8 cellular contexts compared by ENCODE assay signal in the genomic region with DNA sequence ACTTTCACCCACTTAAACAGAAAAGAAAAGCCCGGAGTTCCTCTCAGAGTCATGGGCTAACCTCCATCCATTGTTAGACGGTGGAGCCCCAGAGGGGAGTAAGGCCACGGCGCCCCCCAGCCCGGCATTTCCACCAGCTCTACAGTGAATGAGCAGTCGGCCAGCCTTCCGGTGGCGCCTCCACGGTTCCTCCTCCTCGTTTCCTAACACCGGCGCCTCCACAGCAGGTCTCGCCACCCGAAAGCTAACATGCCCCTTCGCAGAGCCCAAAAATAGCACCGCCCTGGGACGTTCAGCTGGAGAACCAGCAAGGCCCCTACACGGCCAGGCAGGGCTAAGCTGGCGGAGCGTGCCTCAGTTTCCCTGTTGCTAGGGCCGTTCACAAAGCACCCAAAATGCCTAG. TPM values are rescaled to one million over a fixed set of nuclear protein-coding genes. Genes with fewer than 3 reads are reported as not detected.
DNase-seq lines count a peak whose midpoint lies in the region; FAIRE-seq and TF ChIP-seq lines count a peak whose summit lies in the region.

No MANE protein-coding gene starts in this region.

- TF ChIP-seq CTCF in osteoblast (IDR thresholded peaks at IDR 0.05; ENCODE audit: extremely low read depth, low read depth, low read length) (no peak), uterus (IDR thresholded peaks at IDR 0.05) (no peak)

- intact Hi-C loops in uterus (cut with DNase I; ENCODE audit: low total_unique reads): no loop called here

- FAIRE-seq in H54 (lab: Jason Lieb, UNC): no peak

- DNase-seq in NCI-H1417 (lab: John Stamatoyannopoulos, UW) (peak in 2 of 3 experiments; percentile 50 to 54), NCI-H1417 treated with DMSO at 0.1 percent for 48 hours (lab: John Stamatoyannopoulos, UW) (no peak), RPMI8226 (peak; percentile 60), globus pallidus (ENCODE audit: low spot score) (peak; percentile 25), osteoblast (ENCODE audit: insufficient read length, low spot score, missing footprints) (peak; percentile 84), uterus (peak; percentile 36 to 39), H54 (ENCODE audit: insufficient read length, low spot score) (no peak)
- DNase-seq in activated naive CD4-positive, alpha-beta T cell treated with Interleukin-2 at 50 U/mL for 16 hours: peak; percentile 44

- H3K27ac ChIP-seq in osteoblast (ENCODE audit: low read depth, low read length): peak overlapping the region; percentile 43
- peak overlapping the region; percentile 57 to 67 for H3K27ac ChIP-seq in uterus

- H2AFZ ChIP-seq in osteoblast (ENCODE audit: low read length): peak overlapping the region; percentile 90

- H3K79me2 ChIP-seq in osteoblast (ENCODE audit: insufficient read depth, low read length): peaks cover 18% of the 10 kb centered on the region

- H3K9me3 ChIP-seq in osteoblast (ENCODE audit: low read depth, low read length) (no peaks in the 10 kb centered on the region), uterus (no peaks in the 10 kb centered on the region)

- TF ChIP-seq POLR2A in uterus (IDR thresholded peaks at IDR 0.05) (no peak), H54 (IDR thresholded peaks at IDR 0.05; ENCODE audit: low read depth, low read length) (no peak)

- H3K4me3 ChIP-seq in osteoblast (ENCODE audit: insufficient read depth, low read length): peak overlapping the region; percentile 89
- H3K4me3 ChIP-seq in uterus: peak overlapping the region; percentile 63 to 74

- peaks cover 3% of the 10 kb centered on the region for H4K20me1 ChIP-seq in osteoblast (ENCODE audit: insufficient read depth, low read length)

- H3K36me3 ChIP-seq in osteoblast (ENCODE audit: insufficient read depth, low read length) (no peaks in the 10 kb centered on the region), uterus (no peaks in the 10 kb centered on the region)

- peak overlapping the region; percentile 92 for H3K4me2 ChIP-seq in osteoblast (ENCODE audit: insufficient read depth, low read length)

- H3K4me1 ChIP-seq in osteoblast (ENCODE audit: insufficient read depth, low read length) (peaks cover 8% of the 10 kb centered on the region), uterus (no peaks in the 10 kb centered on the region)

- H3K27me3 ChIP-seq in osteoblast (ENCODE audit: insufficient read depth, low read length) (peaks cover 20% of the 10 kb centered on the region), uterus (no peaks in the 10 kb centered on the region)

RNA-seq across cellular contexts. Expression of gene MMD, which starts 0.9 kb away (rescaled TPM):
- 6.5 and 8.5 TPM in 2 replicates for total RNA-seq in osteoblast
- total RNA-seq in uterus: 10 to 100 TPM in 3 of 4 donors, 1 to 10 TPM in 1; 1.3 to 27.9 (median 14.2) TPM

Comparison
In these comparisons a context has a peak if more than half of its experiments do, and no peak if none do; other contexts are left out.
1. DNase-seq: peak in NCI-H1417 (2 of 3), RPMI8226 (single experiment), activated naive CD4-positive, alpha-beta T cell treated with Interleukin-2 at 50 U/mL for 16 hours (single experiment), globus pallidus (single experiment), osteoblast (single experiment) and uterus (2 of 2); none in NCI-H1417 treated with DMSO at 0.1 percent for 48 hours (single experiment) and H54 (single experiment).